Comparison of ENCODE assay signal across 1 cellular context in genomic region chr11:65920035-65920802, GRCh38.
TF ChIP-seq lines count a peak whose summit lies in the region.

No MANE protein-coding gene starts in this region.

TF ChIP-seq in SK-N-SH, 30 proteins besides CTCF, POLR2A, EP300 and RAD21 (continued from another document):
- TF ChIP-seq USF1 (IDR thresholded peaks at IDR 0.05; ENCODE audit: borderline replicate concordance, low read depth) (no peak), REST (IDR thresholded peaks at IDR 0.05; ENCODE audit: low read depth, low read length) (no peak), MAX (IDR thresholded peaks at IDR 0.05; ENCODE audit: low read depth) (0 out of 2 replicates have a peak, but pooled peaks have one; percentile 18), TCF12 (IDR thresholded peaks at IDR 0.05) (no peak), GABPA (IDR thresholded peaks at IDR 0.05; ENCODE audit: low read depth) (peak; percentile 43; the same call in 1 of the 2 replicates)
TF ChIP-seq in SK-N-SH: peak in this region for 3.
